ENCODE assay signal across 25 cellular contexts in genomic region chr13:44104969-44105368, GRCh38.
DNase-seq lines count a peak whose midpoint lies in the region; ATAC-seq and TF ChIP-seq lines count a peak whose summit lies in the region.
"Had no signal": no experiment of that assay in that cellular context is flagged by ENCODE, and none has a peak within 500 bp of the region (broad histone marks: within the 10 kb centered on the region; RNA-seq: fewer than 3 reads in every experiment).

No MANE protein-coding gene starts in this region.

- TF ChIP-seq CTCF in dorsolateral prefrontal cortex (IDR thresholded peaks at IDR 0.05 in 54 of 56, conservative IDR thresholded peaks at IDR 0.05 in 2 of 56; ENCODE audit: low read depth in 1 of 56, partially characterized antibody in 56 of 56) = no peak
- no peak for TF ChIP-seq CTCF in lower lobe of right lung (IDR thresholded peaks at IDR 0.05)
- TF ChIP-seq CTCF in upper lobe of right lung (IDR thresholded peaks at IDR 0.05) = no peak

- H3K4me3 ChIP-seq in dorsolateral prefrontal cortex = no peak overlapping the region
- no peak overlapping the region for H3K4me3 ChIP-seq in lower lobe of right lung
- no peak overlapping the region for H3K4me3 ChIP-seq in upper lobe of right lung
- H3K4me3 ChIP-seq: BLaER1 treated with 17β-estradiol and CSF1 and Interleukin-3, amounts not matched to agents 10 nM and 100 nM; MG63; SK-N-MC had no signal

- no peak for DNase-seq in stimulated activated naive CD8-positive, alpha-beta T cell treated with anti-CD3 and anti-CD28 coated beads, Interleukin-15, Interleukin-2, amounts not matched to agents 100 U/mL and 50 U/mL, for 24 hours
- DNase-seq in dorsolateral prefrontal cortex (no peak), lower lobe of right lung (no peak), upper lobe of right lung (no peak), ureter (ENCODE audit: low spot score) (no peak), SKM-1 treated with dmso at 0.1 percent for 144 hours (lab: John Stamatoyannopoulos, UW; ENCODE audit: unreplicated experiment) (no peak)
- no peak for DNase-seq in activated CD8-positive, alpha-beta memory T cell treated with anti-CD3 and anti-CD28 coated beads, Interleukin-2, amount 10 ng/mL, durations not matched to agents 7 days and 5 days
- DNase-seq: CD8-positive, alpha-beta memory T cell; DND-41; H7; HFFc6; IMR-90; Karpas-422; MG63; NCI-H1048; NCI-H1436 treated with DMSO at 0.1 percent for 48 hours; NCI-H2029 treated with DMSO at 0.1 percent for 48 hours; NCI-H510A; NCI-H748 treated with DMSO at 0.1 percent for 48 hours; NK-92 treated with Interleukin-12 subunit alpha and Interleukin-12 subunit beta, amount 100 ng/mL, for 24 hours; OCI-M1; SHP77 had no signal

- intact Hi-C loops in dorsolateral prefrontal cortex (cut with DNase I) (loop anchor here (5.0 to 10.0 kb wide), 2 partner anchors 37 to 50 kb away; no protein-coding TSS in a partner anchor), lower lobe of right lung (cut with DNase I) (no loop called here), upper lobe of right lung (cut with DNase I) (no loop called here)

- peaks cover 9% of the 10 kb centered on the region for H3K4me1 Mint-ChIP-seq in stimulated activated naive CD8-positive, alpha-beta T cell treated with anti-CD3 and anti-CD28 coated beads, Interleukin-15, Interleukin-2, amounts not matched to agents 100 ng/mL and 50 ng/mL, for 24 hours (ENCODE audit: low read depth)
- no peaks in the 10 kb centered on the region for H3K4me1 Mint-ChIP-seq in activated CD8-positive, alpha-beta memory T cell treated with anti-CD3 and anti-CD28 coated beads, Interleukin-2, amount 10 ng/mL, durations not matched to agents 7 days and 5 days
- H3K4me1 Mint-ChIP-seq: CD8-positive, alpha-beta memory T cell had no signal

- H3K9me3 ChIP-seq in lower lobe of right lung (no peaks in the 10 kb centered on the region), upper lobe of right lung (no peaks in the 10 kb centered on the region)

- CTCF ChIA-PET in activated CD8-positive, alpha-beta memory T cell treated with anti-CD3 and anti-CD28 coated beads, Interleukin-2, amount 10 ng/mL, durations not matched to agents 7 days and 5 days (lab: Charles Lee) = no interaction called here

- peak overlapping the region; percentile 56 for H3K27ac Mint-ChIP-seq in stimulated activated naive CD8-positive, alpha-beta T cell treated with anti-CD3 and anti-CD28 coated beads, Interleukin-15, Interleukin-2, amounts not matched to agents 100 ng/mL and 50 ng/mL, for 24 hours
- H3K27ac Mint-ChIP-seq in activated CD8-positive, alpha-beta memory T cell treated with anti-CD3 and anti-CD28 coated beads, Interleukin-2, amount 10 ng/mL, durations not matched to agents 7 days and 5 days = no peak overlapping the region
- H3K27ac Mint-ChIP-seq: CD8-positive, alpha-beta memory T cell; HFFc6 had no signal

- peaks cover 9% of the 10 kb centered on the region for H3K9me3 Mint-ChIP-seq in stimulated activated naive CD8-positive, alpha-beta T cell treated with anti-CD3 and anti-CD28 coated beads, Interleukin-15, Interleukin-2, amounts not matched to agents 100 ng/mL and 50 ng/mL, for 24 hours
- peaks cover 3% of the 10 kb centered on the region for H3K9me3 Mint-ChIP-seq in activated CD8-positive, alpha-beta memory T cell treated with anti-CD3 and anti-CD28 coated beads, Interleukin-2, amount 10 ng/mL, durations not matched to agents 7 days and 5 days (ENCODE audit: low read depth)

- H3K27me3 ChIP-seq in dorsolateral prefrontal cortex (no peaks in the 10 kb centered on the region), lower lobe of right lung (ENCODE audit: low read depth) (no peaks in the 10 kb centered on the region), upper lobe of right lung (no peaks in the 10 kb centered on the region)
- H3K27me3 ChIP-seq: BLaER1 treated with 17β-estradiol and CSF1 and Interleukin-3, amounts not matched to agents 10 nM and 100 nM; MG63 had no signal

- H3K27me3 Mint-ChIP-seq in stimulated activated naive CD8-positive, alpha-beta T cell treated with anti-CD3 and anti-CD28 coated beads, Interleukin-15, Interleukin-2, amounts not matched to agents 100 ng/mL and 50 ng/mL, for 24 hours = peaks cover 15% of the 10 kb centered on the region
- H3K27me3 Mint-ChIP-seq in activated CD8-positive, alpha-beta memory T cell treated with anti-CD3 and anti-CD28 coated beads, Interleukin-2, amount 10 ng/mL, durations not matched to agents 7 days and 5 days = peaks cover 24% of the 10 kb centered on the region

- no peak for ATAC-seq in stimulated activated naive CD8-positive, alpha-beta T cell treated with anti-CD3 and anti-CD28 coated beads, Interleukin-15, Interleukin-2, amounts not matched to agents 100 U/mL and 50 U/mL, for 24 hours
- ATAC-seq in lower lobe of right lung = peak; percentile 47 to 66
- peak; percentile 62 for ATAC-seq in upper lobe of right lung
- no peak for ATAC-seq in activated CD8-positive, alpha-beta memory T cell treated with anti-CD3 and anti-CD28 coated beads, Interleukin-2, amount 10 ng/mL, durations not matched to agents 7 days and 5 days

- H3K36me3 ChIP-seq in lower lobe of right lung (no peaks in the 10 kb centered on the region), upper lobe of right lung (no peaks in the 10 kb centered on the region)
- H3K36me3 ChIP-seq: BLaER1 treated with 17β-estradiol and CSF1 and Interleukin-3, amounts not matched to agents 10 nM and 100 nM; MG63 had no signal

- H3K4me3 Mint-ChIP-seq in stimulated activated naive CD8-positive, alpha-beta T cell treated with anti-CD3 and anti-CD28 coated beads, Interleukin-15, Interleukin-2, amounts not matched to agents 100 ng/mL and 50 ng/mL, for 24 hours = no peak overlapping the region
- no peak overlapping the region for H3K4me3 Mint-ChIP-seq in activated CD8-positive, alpha-beta memory T cell treated with anti-CD3 and anti-CD28 coated beads, Interleukin-2, amount 10 ng/mL, durations not matched to agents 7 days and 5 days
- H3K4me3 Mint-ChIP-seq: CD8-positive, alpha-beta memory T cell; HFFc6 had no signal

- H3K36me3 Mint-ChIP-seq in stimulated activated naive CD8-positive, alpha-beta T cell treated with anti-CD3 and anti-CD28 coated beads, Interleukin-15, Interleukin-2, amounts not matched to agents 100 ng/mL and 50 ng/mL, for 24 hours (ENCODE audit: low read depth) = peaks cover 3% of the 10 kb centered on the region
- no peaks in the 10 kb centered on the region for H3K36me3 Mint-ChIP-seq in activated CD8-positive, alpha-beta memory T cell treated with anti-CD3 and anti-CD28 coated beads, Interleukin-2, amount 10 ng/mL, durations not matched to agents 7 days and 5 days

- peaks cover 14% of the 10 kb centered on the region for H3K4me1 ChIP-seq in lower lobe of right lung
- H3K4me1 ChIP-seq in upper lobe of right lung = peaks cover 18% of the 10 kb centered on the region
- H3K4me1 ChIP-seq: BLaER1 treated with 17β-estradiol and CSF1 and Interleukin-3, amounts not matched to agents 10 nM and 100 nM had no signal

- H3K27ac ChIP-seq in dorsolateral prefrontal cortex (peak overlapping the region in 39 of 59 donors; percentile 28 to 84 (median 70)), lower lobe of right lung (no peak overlapping the region), upper lobe of right lung (no peak overlapping the region)
- H3K27ac ChIP-seq: BLaER1 treated with 17β-estradiol and CSF1 and Interleukin-3, amounts not matched to agents 10 nM and 100 nM; SK-N-MC had no signal

Comparison
In these comparisons a context has a peak if more than half of its experiments do, and no peak if none do; other contexts are left out.
1. ATAC-seq: peak in lower lobe of right lung (2 of 2) and upper lobe of right lung (single experiment); none in stimulated activated naive CD8-positive, alpha-beta T cell treated with anti-CD3 and anti-CD28 coated beads, Interleukin-15, Interleukin-2, amounts not matched to agents 100 U/mL and 50 U/mL, for 24 hours (single experiment) and activated CD8-positive, alpha-beta memory T cell treated with anti-CD3 and anti-CD28 coated beads, Interleukin-2, amount 10 ng/mL, durations not matched to agents 7 days and 5 days (single experiment).
2. H3K27ac ChIP-seq: peak in dorsolateral prefrontal cortex (39 of 59); none in lower lobe of right lung (single experiment) and upper lobe of right lung (single experiment).
3. intact Hi-C loops: an anchor here in dorsolateral prefrontal cortex (5.0 to 10.0 kb wide); none called in lower lobe of right lung and upper lobe of right lung.